ENCODE assay signal across 23 cellular contexts in genomic region chr15:98785408-98785795, GRCh38.
DNase-seq lines count a peak whose midpoint lies in the region; ATAC-seq and TF ChIP-seq lines count a peak whose summit lies in the region.
"Had no signal": no experiment of that assay in that cellular context is flagged by ENCODE, and none has a peak within 500 bp of the region (broad histone marks: within the 10 kb centered on the region; RNA-seq: fewer than 3 reads in every experiment).

No MANE protein-coding gene starts in this region.

- no peak for TF ChIP-seq CTCF in C4-2B (conservative IDR thresholded peaks at IDR 0.05)
- TF ChIP-seq CTCF in osteocyte (IDR thresholded peaks at IDR 0.05) = no peak

- DNase-seq in T-helper 17 cell (no peak), osteocyte (ENCODE audit: extremely low spot score, unreplicated experiment) (peak; percentile 48), T-cell (no peak)
- no peak for DNase-seq in activated CD8-positive, alpha-beta memory T cell treated with anti-CD3 and anti-CD28 coated beads, Interleukin-2, amount 10 ng/mL, durations not matched to agents 7 days and 5 days
- DNase-seq: activated CD4-positive, CD25-positive, alpha-beta regulatory T cell; activated CD8-positive, alpha-beta T cell treated with anti-CD3 and anti-CD28 coated beads, Interleukin-2, amount 10 ng/mL, durations not matched to agents 7 days and 5 days; activated naive CD4-positive, alpha-beta T cell treated with anti-CD3 and anti-CD28 coated beads, Interleukin-2, amount 50 U/mL, for 16 hours; cortex of kidney; erythroblast; foreskin melanocyte; midbrain; NCI-H1436; nucleus accumbens; OCI-M1; right lobe of liver; tibial artery had no signal

- peak overlapping the region; percentile 11; the same call in 1 of the 2 replicates for H3K4me3 ChIP-seq in iPS-20b (ENCODE audit: low read length)
- H3K4me3 ChIP-seq: right lobe of liver, tibial artery had no signal

- H3K4me3 Mint-ChIP-seq in T-helper 17 cell = no peak overlapping the region
- no peak overlapping the region for H3K4me3 Mint-ChIP-seq in osteocyte (ENCODE audit: unreplicated experiment)
- H3K4me3 Mint-ChIP-seq in T-cell = no peak overlapping the region
- H3K4me3 Mint-ChIP-seq in activated CD8-positive, alpha-beta memory T cell treated with anti-CD3 and anti-CD28 coated beads, Interleukin-2, amount 10 ng/mL, durations not matched to agents 7 days and 5 days = no peak overlapping the region
- H3K4me3 Mint-ChIP-seq: activated CD8-positive, alpha-beta T cell treated with anti-CD3 and anti-CD28 coated beads, Interleukin-2, amount 10 ng/mL, durations not matched to agents 7 days and 5 days; stimulated activated memory B cell treated with anti-CD40 and anti-IgM and Interleukin-4, amounts not matched to agents 10 μg/mL and 1 μg/mL and 100 μg/mL, for 72 hours; T-helper 2 cell treated with Interferon-gamma antibody and Interleukin-4, amounts not matched to agents 5 μg/mL and 100 μg/mL, for 36 hours had no signal

- H3K36me3 Mint-ChIP-seq in T-helper 17 cell (ENCODE audit: low read depth) (no peaks in the 10 kb centered on the region), osteocyte (ENCODE audit: unreplicated experiment) (no peaks in the 10 kb centered on the region), T-cell (no peaks in the 10 kb centered on the region)
- H3K36me3 Mint-ChIP-seq in activated CD8-positive, alpha-beta memory T cell treated with anti-CD3 and anti-CD28 coated beads, Interleukin-2, amount 10 ng/mL, durations not matched to agents 7 days and 5 days = no peaks in the 10 kb centered on the region
- H3K36me3 Mint-ChIP-seq: stimulated activated memory B cell treated with anti-CD40 and anti-IgM and Interleukin-4, amounts not matched to agents 10 μg/mL and 1 μg/mL and 100 μg/mL, for 72 hours had no signal

- H3K9me3 ChIP-seq in T-helper 17 cell (ENCODE audit: control insufficient read depth, low read length, poor library complexity, severe bottlenecking) (no peaks in the 10 kb centered on the region), iPS-20b (ENCODE audit: insufficient read depth, low read depth, low read length) (no peaks in the 10 kb centered on the region)
- H3K9me3 ChIP-seq: right lobe of liver, tibial artery had no signal

- H3K27me3 Mint-ChIP-seq in T-helper 17 cell (peaks cover 23% of the 10 kb centered on the region), osteocyte (ENCODE audit: unreplicated experiment) (no peaks in the 10 kb centered on the region), T-cell (peaks cover 0 to 5% of the 10 kb centered on the region in 2 donors)
- H3K27me3 Mint-ChIP-seq in activated CD8-positive, alpha-beta memory T cell treated with anti-CD3 and anti-CD28 coated beads, Interleukin-2, amount 10 ng/mL, durations not matched to agents 7 days and 5 days = peaks cover 8% of the 10 kb centered on the region
- H3K27me3 Mint-ChIP-seq: stimulated activated memory B cell treated with anti-CD40 and anti-IgM and Interleukin-4, amounts not matched to agents 10 μg/mL and 1 μg/mL and 100 μg/mL, for 72 hours had no signal

- CTCF ChIA-PET in T-cell (lab: Charles Lee) = no interaction called here
- CTCF ChIA-PET in activated CD8-positive, alpha-beta memory T cell treated with anti-CD3 and anti-CD28 coated beads, Interleukin-2, amount 10 ng/mL, durations not matched to agents 7 days and 5 days (lab: Charles Lee) = no interaction called here

- H3K4me1 Mint-ChIP-seq in T-helper 17 cell (peaks cover 12% of the 10 kb centered on the region), osteocyte (ENCODE audit: unreplicated experiment) (peaks cover 51% of the 10 kb centered on the region), T-cell (peaks cover 51 to 60% (median 58%) of the 10 kb centered on the region in 3 donors)
- peaks cover 7% of the 10 kb centered on the region for H3K4me1 Mint-ChIP-seq in activated CD8-positive, alpha-beta memory T cell treated with anti-CD3 and anti-CD28 coated beads, Interleukin-2, amount 10 ng/mL, durations not matched to agents 7 days and 5 days

- H3K27ac ChIP-seq in C4-2B = 0 out of 2 replicates have a peak overlapping the region, but pooled peaks have one; percentile 2
- no peak overlapping the region for H3K27ac ChIP-seq in iPS-20b (ENCODE audit: low read length)
- H3K27ac ChIP-seq: right lobe of liver, tibial artery had no signal

- H3K9ac ChIP-seq in iPS-20b (ENCODE audit: low read depth, low read length) = peak overlapping the region; percentile 30; the same call in 1 of the 2 replicates

- POLR2A ChIA-PET in T-cell (lab: Charles Lee) = no interaction called here

- H3K9me3 Mint-ChIP-seq in osteocyte (ENCODE audit: unreplicated experiment) (no peaks in the 10 kb centered on the region), T-cell (no peaks in the 10 kb centered on the region)
- no peaks in the 10 kb centered on the region for H3K9me3 Mint-ChIP-seq in activated CD8-positive, alpha-beta memory T cell treated with anti-CD3 and anti-CD28 coated beads, Interleukin-2, amount 10 ng/mL, durations not matched to agents 7 days and 5 days (ENCODE audit: low read depth)
- H3K9me3 Mint-ChIP-seq: activated T-cell treated with anti-CD3 and anti-CD28 coated beads, Interleukin-2, amount 50 U/mL, for 72 hours; stimulated activated memory B cell treated with anti-CD40 and anti-IgM and Interleukin-4, amounts not matched to agents 10 μg/mL and 1 μg/mL and 100 μg/mL, for 72 hours; T-helper 2 cell treated with Interferon-gamma antibody and Interleukin-4, amounts not matched to agents 5 μg/mL and 100 μg/mL, for 36 hours had no signal

- H3K27me3 ChIP-seq in iPS-20b (ENCODE audit: insufficient read depth, low read length) = no peaks in the 10 kb centered on the region
- H3K27me3 ChIP-seq: tibial artery had no signal

- no peaks in the 10 kb centered on the region for H3K36me3 ChIP-seq in iPS-20b (ENCODE audit: insufficient read depth, low read depth, low read length)
- H3K36me3 ChIP-seq: right lobe of liver, tibial artery had no signal

- peaks cover 59% of the 10 kb centered on the region for H3K4me1 ChIP-seq in iPS-20b (ENCODE audit: insufficient read depth, low read length)
- H3K4me1 ChIP-seq: right lobe of liver had no signal

- H3K27ac Mint-ChIP-seq in T-helper 17 cell = peak overlapping the region; percentile 34
- H3K27ac Mint-ChIP-seq in osteocyte (ENCODE audit: unreplicated experiment) = no peak overlapping the region
- H3K27ac Mint-ChIP-seq in T-cell = no peak overlapping the region
- H3K27ac Mint-ChIP-seq in activated CD8-positive, alpha-beta memory T cell treated with anti-CD3 and anti-CD28 coated beads, Interleukin-2, amount 10 ng/mL, durations not matched to agents 7 days and 5 days = no peak overlapping the region
- H3K27ac Mint-ChIP-seq: activated CD8-positive, alpha-beta T cell treated with anti-CD3 and anti-CD28 coated beads, Interleukin-2, amount 10 ng/mL, durations not matched to agents 7 days and 5 days; activated T-cell treated with anti-CD3 and anti-CD28 coated beads, Interleukin-2, amount 50 U/mL, for 72 hours; stimulated activated memory B cell treated with anti-CD40 and anti-IgM and Interleukin-4, amounts not matched to agents 10 μg/mL and 1 μg/mL and 100 μg/mL, for 72 hours; T-helper 2 cell treated with Interferon-gamma antibody and Interleukin-4, amounts not matched to agents 5 μg/mL and 100 μg/mL, for 36 hours had no signal

- ATAC-seq in T-helper 17 cell (no peak), GM21825 (IDR thresholded peaks at IDR 0.05; ENCODE audit: unreplicated experiment) (no peak), T-cell (replicated peaks in 1 of 4) (no peak), GM21515 (IDR thresholded peaks at IDR 0.05; ENCODE audit: unreplicated experiment) (no peak)
- no peak for ATAC-seq in activated CD8-positive, alpha-beta memory T cell treated with anti-CD3 and anti-CD28 coated beads, Interleukin-2, amount 10 ng/mL, durations not matched to agents 7 days and 5 days
- ATAC-seq: activated CD8-positive, alpha-beta T cell treated with anti-CD3 and anti-CD28 coated beads, Interleukin-2, amount 10 ng/mL, durations not matched to agents 7 days and 5 days had no signal
